27 cellular contexts compared by ENCODE assay signal in genomic region chr13:28534801-28535200, GRCh38.
"Had no signal": no experiment of that assay in that cellular context is flagged by ENCODE, and none has a peak within 500 bp of the region (broad histone marks: within the 10 kb centered on the region; RNA-seq: fewer than 3 reads in every experiment).

No MANE protein-coding gene starts in this region.

- H3K27me3 ChIP-seq: testis, thyroid gland, vagina had no signal

- H3K4me3 ChIP-seq: stomach, suprapubic skin, testis, thoracic aorta, thyroid gland, tibial artery, tibial nerve, transverse colon, upper lobe of left lung, upper lobe of right lung, uterus, vagina had no signal

- H3K27ac ChIP-seq: stomach, suprapubic skin, testis, thoracic aorta, thyroid gland, tibial artery, tibial nerve, transverse colon, upper lobe of left lung, upper lobe of right lung, uterus, vagina had no signal

- H3K9me3 ChIP-seq: stomach, suprapubic skin, testis, thoracic aorta, thyroid gland, tibial artery, tibial nerve, transverse colon, upper lobe of left lung, upper lobe of right lung, uterus, vagina had no signal

- H3K27ac Mint-ChIP-seq: stimulated activated effector memory CD8-positive, alpha-beta T cell treated with anti-CD3 and anti-CD28 coated beads, Interleukin-12 subunit alpha, Interleukin-12 subunit beta, amount 100 ng/mL, for 72 hours; stimulated activated memory B cell treated with anti-CD40 and anti-IgM and Interleukin-4, amounts not matched to agents 10 μg/mL and 1 μg/mL and 100 μg/mL, for 72 hours; stimulated activated naive CD8-positive, alpha-beta T cell treated with anti-CD3 and anti-CD28 coated beads, Interleukin-15, amount 100 ng/mL, for 72 hours; stimulated activated naive CD8-positive, alpha-beta T cell treated with anti-CD3 and anti-CD28 coated beads, Interleukin-15, Interleukin-2, amounts not matched to agents 100 ng/mL and 50 ng/mL, for 24 hours; type B pancreatic cell had no signal

- ATAC-seq: stimulated activated memory B cell treated with anti-CD40 and anti-IgM and Interleukin-4, amounts not matched to agents 10 μg/mL and 1 μg/mL and 100 μg/mL, for 72 hours; stimulated activated naive CD8-positive, alpha-beta T cell treated with anti-CD3 and anti-CD28 coated beads, Interleukin-15, Interleukin-2, amounts not matched to agents 100 U/mL and 50 U/mL, for 24 hours; upper lobe of right lung had no signal

- H3K4me3 Mint-ChIP-seq: stimulated activated effector memory CD8-positive, alpha-beta T cell treated with anti-CD3 and anti-CD28 coated beads, Interleukin-12 subunit alpha, Interleukin-12 subunit beta, amount 100 ng/mL, for 72 hours; stimulated activated memory B cell treated with anti-CD40 and anti-IgM and Interleukin-4, amounts not matched to agents 10 μg/mL and 1 μg/mL and 100 μg/mL, for 72 hours; stimulated activated naive CD8-positive, alpha-beta T cell treated with anti-CD3 and anti-CD28 coated beads, Interleukin-15, amount 100 ng/mL, for 72 hours; stimulated activated naive CD8-positive, alpha-beta T cell treated with anti-CD3 and anti-CD28 coated beads, Interleukin-15, Interleukin-2, amounts not matched to agents 100 ng/mL and 50 ng/mL, for 24 hours had no signal

- H3K36me3 ChIP-seq: stomach, suprapubic skin, thoracic aorta, thyroid gland, tibial artery, tibial nerve, transverse colon, upper lobe of left lung, upper lobe of right lung, uterus, vagina had no signal

- H3K9me3 Mint-ChIP-seq: stimulated activated effector memory CD8-positive, alpha-beta T cell treated with anti-CD3 and anti-CD28 coated beads, Interleukin-12 subunit alpha, Interleukin-12 subunit beta, amount 100 ng/mL, for 72 hours; stimulated activated naive CD8-positive, alpha-beta T cell treated with anti-CD3 and anti-CD28 coated beads, Interleukin-15, Interleukin-2, amounts not matched to agents 100 ng/mL and 50 ng/mL, for 24 hours had no signal

- DNase-seq: stimulated activated CD4-positive, alpha-beta T cell treated with anti-CD3 and anti-CD28 coated beads, Interleukin-2, amount 100 ng/mL, for 48 hours; stimulated activated CD4-positive, alpha-beta T cell treated with anti-CD3 and anti-CD28 coated beads, Interleukin-4, amount 100 ng/mL, for 1 hour; stimulated activated CD4-positive, alpha-beta T cell treated with anti-CD3 and anti-CD28 coated beads, Interleukin-4, amount 100 ng/mL, for 24 hours; stimulated activated CD4-positive, alpha-beta T cell treated with anti-CD3 and anti-CD28 coated beads, Interleukin-4, amount 100 ng/mL, for 4 hours; stimulated activated CD8-positive, alpha-beta memory T cell treated with anti-CD3 and anti-CD28 coated beads, Interleukin-4, amount 100 ng/mL, for 48 hours; stimulated activated naive CD4-positive, alpha-beta T cell; stimulated activated naive CD4-positive, alpha-beta T cell treated with Interleukin-2 at 50 U/mL for 16 hours; stimulated activated naive CD8-positive, alpha-beta T cell treated with anti-CD3 and anti-CD28 coated beads, Interleukin-15, Interleukin-2, amounts not matched to agents 100 U/mL and 50 U/mL, for 24 hours; stomach; substantia nigra; testis; thyroid gland; tibial artery; transverse colon; trophoblast cell; upper lobe of right lung; uterus had no signal

- H3K36me3 Mint-ChIP-seq: stimulated activated effector memory CD8-positive, alpha-beta T cell treated with anti-CD3 and anti-CD28 coated beads, Interleukin-12 subunit alpha, Interleukin-12 subunit beta, amount 100 ng/mL, for 72 hours had no signal

- H3K4me1 ChIP-seq: testis had no signal
